Comparison of ENCODE assay signal across 17 cellular contexts in genomic region chr15:66452971-66453580, GRCh38. TPM values are rescaled to one million over a fixed set of nuclear protein-coding genes. Genes with fewer than 3 reads are reported as not detected.
DNase-seq lines count a peak whose midpoint lies in the region; ATAC-seq and TF ChIP-seq lines count a peak whose summit lies in the region.
"Had no signal": no experiment of that assay in that cellular context is flagged by ENCODE, and none has a peak within 500 bp of the region (broad histone marks: within the 10 kb centered on the region; RNA-seq: fewer than 3 reads in every experiment).

No MANE protein-coding gene starts in this region.

- H3K9me3 ChIP-seq in left ventricle myocardium inferior (replicated peaks) (no peaks in the 10 kb centered on the region), T-helper 17 cell (ENCODE audit: control insufficient read depth, low read length, poor library complexity, severe bottlenecking) (no peaks in the 10 kb centered on the region), left lung (no peaks in the 10 kb centered on the region), tibial nerve (no peaks in the 10 kb centered on the region)
- H3K9me3 ChIP-seq: SK-N-SH had no signal

- peak overlapping the region; percentile 24 for H3K27ac Mint-ChIP-seq in T-helper 17 cell
- H3K27ac Mint-ChIP-seq: activated naive CD8-positive, alpha-beta T cell treated with anti-CD3 and anti-CD28 coated beads, Interleukin-2, amount 10 ng/mL, durations not matched to agents 7 days and 5 days; neural progenitor cell had no signal

- peaks cover 8% of the 10 kb centered on the region for H3K4me1 Mint-ChIP-seq in T-helper 17 cell
- H3K4me1 Mint-ChIP-seq: neural progenitor cell had no signal

- ATAC-seq in Right ventricle myocardium inferior (peak; percentile 86), T-helper 17 cell (no peak), left lung (peak; percentile 40), GM18873 (IDR thresholded peaks at IDR 0.05; ENCODE audit: low FRiP score, unreplicated experiment) (no peak), GM18511 (IDR thresholded peaks at IDR 0.05; ENCODE audit: unreplicated experiment) (no peak)

- H3K4me3 ChIP-seq in left ventricle myocardium inferior (no peak overlapping the region), left lung (no peak overlapping the region), tibial nerve (no peak overlapping the region)
- H3K4me3 ChIP-seq: neural progenitor cell had no signal

- H3K4me3 Mint-ChIP-seq in T-helper 17 cell = no peak overlapping the region
- H3K4me3 Mint-ChIP-seq: activated naive CD8-positive, alpha-beta T cell treated with anti-CD3 and anti-CD28 coated beads, Interleukin-2, amount 10 ng/mL, durations not matched to agents 7 days and 5 days; neural progenitor cell had no signal

- H3K27me3 ChIP-seq in left ventricle myocardium inferior (ENCODE audit: low read depth) (no peaks in the 10 kb centered on the region), left lung (no peaks in the 10 kb centered on the region), tibial nerve (no peaks in the 10 kb centered on the region)
- H3K27me3 ChIP-seq: neural progenitor cell had no signal

- H3K27me3 Mint-ChIP-seq in T-helper 17 cell = no peaks in the 10 kb centered on the region
- H3K27me3 Mint-ChIP-seq: activated naive CD8-positive, alpha-beta T cell treated with anti-CD3 and anti-CD28 coated beads, Interleukin-2, amount 10 ng/mL, durations not matched to agents 7 days and 5 days had no signal

- TF ChIP-seq POLR2A in tibial nerve (IDR thresholded peaks at IDR 0.05) = no peak

- intact Hi-C loops in Right ventricle myocardium inferior (cut with DNase I) = no loop called here
- intact Hi-C loops in left ventricle myocardium inferior (cut with micrococcal nuclease) = no loop called here
- intact Hi-C loops in left lung (cut with DNase I) = no loop called here

- 25 to 44% methylated on average over 1 of the region's 1 CpG for WGBS in tibial nerve, 2 donors

- H3K36me3 Mint-ChIP-seq in T-helper 17 cell (ENCODE audit: low read depth) = peaks cover 2% of the 10 kb centered on the region

- peak in 1 of 2 donors; percentile 61 for TF ChIP-seq EP300 in tibial nerve (IDR thresholded peaks at IDR 0.05)

- H3K4me1 ChIP-seq in left ventricle myocardium inferior (no peaks in the 10 kb centered on the region), left lung (peaks cover 0 to 11% of the 10 kb centered on the region in 2 donors), tibial nerve (peaks cover 0 to 4% (median 0%) of the 10 kb centered on the region in 4 donors)
- H3K4me1 ChIP-seq: neural progenitor cell had no signal

- DNase-seq in Right ventricle myocardium inferior (ENCODE audit: missing footprints) (no peak), left ventricle myocardium inferior (no peak), T-helper 17 cell (no peak), left lung (no peak), tibial nerve (ENCODE audit: low spot score in 2 of 2) (peak; percentile 16 to 20)
- no peak for DNase-seq in stimulated activated naive CD4-positive, alpha-beta T cell (lab: John Stamatoyannopoulos, UW)
- DNase-seq: activated CD4-positive, alpha-beta T cell treated with anti-CD3 and anti-CD28 coated beads, Interleukin-2, amount 50 U/mL, for 48 hours; activated naive CD8-positive, alpha-beta T cell treated with anti-CD3 and anti-CD28 coated beads, Interleukin-2, amount 10 ng/mL, durations not matched to agents 7 days and 5 days; activated T-cell treated with anti-CD3 and anti-CD28 coated beads, Interleukin-2, amount 50 U/mL, for 48 hours; NCI-H1105 treated with DMSO at 0.1 percent for 48 hours; NCI-H345; SK-N-SH; stimulated activated CD4-positive, alpha-beta T cell treated with anti-CD3 and anti-CD28 coated beads, Interleukin-4, amount 100 ng/mL, for 1 hour; trophoblast cell had no signal

- no peak for TF ChIP-seq CTCF in left ventricle myocardium inferior (IDR thresholded peaks at IDR 0.05; ENCODE audit: borderline replicate concordance)
- TF ChIP-seq CTCF in left lung (IDR thresholded peaks at IDR 0.05) = no peak
- no peak for TF ChIP-seq CTCF in tibial nerve (IDR thresholded peaks at IDR 0.05)

- H3K27ac ChIP-seq in left ventricle myocardium inferior (replicated peaks) (no peak overlapping the region), left lung (peak overlapping the region in 1 of 2 donors; percentile 2), tibial nerve (no peak overlapping the region)
- H3K27ac ChIP-seq: neural progenitor cell had no signal

- H3K36me3 ChIP-seq in left ventricle myocardium inferior (no peaks in the 10 kb centered on the region), left lung (peaks cover 0 to 13% of the 10 kb centered on the region in 2 donors), tibial nerve (peaks cover 0 to 30% (median 0%) of the 10 kb centered on the region in 3 donors)

RNA-seq across cellular contexts. Expression of gene SNAPC5, which starts 44.5 kb away (rescaled TPM):
- total RNA-seq in Right ventricle myocardium inferior (40.8 TPM), left ventricle myocardium inferior (40.9 TPM), T-helper 17 cell (10 to 100 TPM; 15.1 to 20.5 TPM), left lung (10 to 100 TPM; 17.9 to 19.4 TPM), tibial nerve (10 to 100 TPM; 12.7 to 25.8 (median 20.9) TPM)

RNA-seq across cellular contexts. Expression of gene RPL4, which starts 51.6 kb away (rescaled TPM):
- total RNA-seq in Right ventricle myocardium inferior = 1,478 TPM
- total RNA-seq in left ventricle myocardium inferior = 1,358 TPM
- total RNA-seq in T-helper 17 cell = 1,000 to 10,000 TPM; 3,651 to 3,689 TPM
- 1,000 to 10,000 TPM; 1,719 to 1,750 TPM for total RNA-seq in left lung
- total RNA-seq in tibial nerve = 1,000 to 10,000 TPM; 1,198 to 2,364 (median 2,009) TPM

RNA-seq across cellular contexts. Expression of gene ZWILCH, which starts 52.0 kb away (rescaled TPM):
- total RNA-seq in Right ventricle myocardium inferior (2.1 TPM), left ventricle myocardium inferior (2.0 TPM), T-helper 17 cell (10 to 100 TPM in 1 of 2 donors, 1 to 10 TPM in 1; 5.6 to 10.5 TPM), left lung (10 to 100 TPM in 1 of 2 donors, 1 to 10 TPM in 1; 8.6 to 13.6 TPM), tibial nerve (1 to 10 TPM; 4.1 to 5.5 (median 4.2) TPM)

Comparison
In these comparisons a context has a peak if more than half of its experiments do, and no peak if none do; other contexts are left out.
1. ATAC-seq: peak in Right ventricle myocardium inferior (single experiment) and left lung (single experiment); none in T-helper 17 cell (single experiment), GM18873 (single experiment) and GM18511 (single experiment).
2. DNase-seq: peak in tibial nerve (2 of 2); none in Right ventricle myocardium inferior (single experiment), left ventricle myocardium inferior (single experiment), T-helper 17 cell (0 of 3), left lung (0 of 2) and stimulated activated naive CD4-positive, alpha-beta T cell (0 of 6).